In genomic region chr1:55725378-55725777, GRCh38 we compare ENCODE assay signal across 25 cellular contexts.
DNase-seq lines count a peak whose midpoint lies in the region; ATAC-seq, FAIRE-seq and TF ChIP-seq lines count a peak whose summit lies in the region.
"Had no signal": no experiment of that assay in that cellular context is flagged by ENCODE, and none has a peak within 500 bp of the region (broad histone marks: within the 10 kb centered on the region; RNA-seq: fewer than 3 reads in every experiment).

No MANE protein-coding gene starts in this region.

- H3K4me1 ChIP-seq in ACC112 (ENCODE audit: control insufficient read depth, insufficient read depth, low read length, unreplicated experiment) (peaks cover 51% of the 10 kb centered on the region), astrocyte (ENCODE audit: insufficient read depth, low read length) (peaks cover 36% of the 10 kb centered on the region), prostate gland (replicated peaks) (no peaks in the 10 kb centered on the region)
- H3K4me1 ChIP-seq: pancreas, right lobe of liver had no signal

- TF ChIP-seq CTCF in astrocyte (IDR thresholded peaks at IDR 0.05; ENCODE audit: insufficient read depth, low read depth, low read length) (no peak), prostate gland (IDR thresholded peaks at IDR 0.05) (no peak)

- H3K9me3 ChIP-seq in MG63: no peaks in the 10 kb centered on the region
- no peaks in the 10 kb centered on the region for H3K9me3 ChIP-seq in astrocyte (ENCODE audit: insufficient read depth, low read depth, low read length)
- no peaks in the 10 kb centered on the region for H3K9me3 ChIP-seq in prostate gland
- H3K9me3 ChIP-seq: pancreas, right lobe of liver had no signal

- no peak for ATAC-seq in HG03520 (IDR thresholded peaks at IDR 0.05; ENCODE audit: unreplicated experiment)
- ATAC-seq in Right ventricle myocardium inferior: no peak
- ATAC-seq: naive thymus-derived CD4-positive, alpha-beta T cell; pancreas; right lobe of liver; T-helper 17 cell had no signal

- H3K27ac ChIP-seq in ACC112 (ENCODE audit: low read depth, low read length): peak overlapping the region; percentile 96
- H3K27ac ChIP-seq in astrocyte (ENCODE audit: low read depth, low read length): peak overlapping the region; percentile 56
- no peak overlapping the region for H3K27ac ChIP-seq in prostate gland
- H3K27ac ChIP-seq: C4-2B, pancreas, right lobe of liver, WERI-Rb-1 had no signal

- no peaks in the 10 kb centered on the region for H3K36me3 Mint-ChIP-seq in astrocyte (ENCODE audit: low read depth, unreplicated experiment)
- H3K36me3 Mint-ChIP-seq: activated naive CD8-positive, alpha-beta T cell treated with anti-CD3 and anti-CD28 coated beads, Interleukin-2, amount 10 ng/mL, durations not matched to agents 7 days and 5 days; memory B cell; naive thymus-derived CD4-positive, alpha-beta T cell had no signal

- H3K9me3 Mint-ChIP-seq in astrocyte (ENCODE audit: unreplicated experiment): peaks cover 4% of the 10 kb centered on the region
- H3K9me3 Mint-ChIP-seq: activated naive CD8-positive, alpha-beta T cell treated with anti-CD3 and anti-CD28 coated beads, Interleukin-2, amount 10 ng/mL, durations not matched to agents 7 days and 5 days; dendritic cell treated with granulocyte-macrophage colony-stimulating factor and Interleukin-4, amounts not matched to agents 40 ng/mL and 50 ng/mL, for 4 days had no signal

- DNase-seq in MG63: peak; percentile 30
- peak; percentile 52 for DNase-seq in astrocyte (ENCODE audit: low read depth)
- peak; percentile 22 for DNase-seq in hepatic stellate cell (ENCODE audit: low spot score)
- DNase-seq in DMS79 treated with DMSO at 0.1 percent for 48 hours (lab: John Stamatoyannopoulos, UW): no peak
- DNase-seq in prostate gland (ENCODE audit: low spot score): no peak
- no peak for DNase-seq in Right ventricle myocardium inferior (ENCODE audit: missing footprints)
- DNase-seq: activated CD4-positive, alpha-beta T cell treated with anti-CD3 and anti-CD28 coated beads, Interleukin-2, amount 50 U/mL, for 1 hour; activated CD8-positive, alpha-beta memory T cell treated with anti-CD3 and anti-CD28 coated beads, Interleukin-2, amount 50 U/mL, for 4 hours; activated naive CD8-positive, alpha-beta T cell treated with anti-CD3 and anti-CD28 coated beads, Interleukin-2, amount 10 ng/mL, durations not matched to agents 7 days and 5 days; naive thymus-derived CD4-positive, alpha-beta T cell; NCI-H146; NCI-H2171 treated with DMSO at 0.1 percent for 48 hours; NCI-H526 treated with DMSO at 0.1 percent for 48 hours; pancreas; right lobe of liver; substantia nigra; T-helper 17 cell; WERI-Rb-1 had no signal

- H3K27me3 Mint-ChIP-seq in astrocyte (ENCODE audit: low read depth, unreplicated experiment): peaks cover 5% of the 10 kb centered on the region
- H3K27me3 Mint-ChIP-seq: activated naive CD8-positive, alpha-beta T cell treated with anti-CD3 and anti-CD28 coated beads, Interleukin-2, amount 10 ng/mL, durations not matched to agents 7 days and 5 days; T-helper 17 cell had no signal

- no peak overlapping the region for H3K27ac Mint-ChIP-seq in astrocyte (ENCODE audit: unreplicated experiment)
- H3K27ac Mint-ChIP-seq: activated naive CD8-positive, alpha-beta T cell treated with anti-CD3 and anti-CD28 coated beads, Interleukin-2, amount 10 ng/mL, durations not matched to agents 7 days and 5 days; dendritic cell treated with granulocyte-macrophage colony-stimulating factor and Interleukin-4, amounts not matched to agents 40 ng/mL and 50 ng/mL, for 4 days; memory B cell; naive thymus-derived CD4-positive, alpha-beta T cell; T-helper 17 cell had no signal

- WGBS in prostate gland: 100% methylated on average over 1 of the region's 1 CpG

- FAIRE-seq in astrocyte (lab: Jason Lieb, UNC): no peak
- FAIRE-seq: frontal cortex, keratinocyte, pancreas had no signal

- no peaks in the 10 kb centered on the region for H3K79me2 ChIP-seq in ACC112 (ENCODE audit: control insufficient read depth, insufficient read depth, low read length, unreplicated experiment)
- no peaks in the 10 kb centered on the region for H3K79me2 ChIP-seq in astrocyte (ENCODE audit: insufficient read depth, low read length)

- H2AFZ ChIP-seq in ACC112 (ENCODE audit: low read length, unreplicated experiment) (no peak overlapping the region), astrocyte (ENCODE audit: low read depth, low read length) (no peak overlapping the region)

- peak overlapping the region; percentile 19 for H3K9ac ChIP-seq in astrocyte (ENCODE audit: low read length)

- no peaks in the 10 kb centered on the region for H3K27me3 ChIP-seq in ACC112 (ENCODE audit: insufficient read depth, low read length)
- no peaks in the 10 kb centered on the region for H3K27me3 ChIP-seq in MG63
- no peaks in the 10 kb centered on the region for H3K27me3 ChIP-seq in astrocyte (ENCODE audit: insufficient read depth, low read length)
- no peaks in the 10 kb centered on the region for H3K27me3 ChIP-seq in prostate gland (replicated peaks; ENCODE audit: insufficient read depth)
- H3K27me3 ChIP-seq: pancreas, right lobe of liver had no signal

- H4K20me1 ChIP-seq in astrocyte (ENCODE audit: insufficient read depth, low read length): no peaks in the 10 kb centered on the region

- no peaks in the 10 kb centered on the region for H3K36me3 ChIP-seq in ACC112 (ENCODE audit: insufficient read depth, low read length)
- no peaks in the 10 kb centered on the region for H3K36me3 ChIP-seq in MG63
- no peaks in the 10 kb centered on the region for H3K36me3 ChIP-seq in astrocyte (ENCODE audit: insufficient read depth, low read length)
- H3K36me3 ChIP-seq in prostate gland: no peaks in the 10 kb centered on the region
- H3K36me3 ChIP-seq: pancreas, right lobe of liver, WERI-Rb-1 had no signal

- H3K4me1 Mint-ChIP-seq in astrocyte (ENCODE audit: low read depth, unreplicated experiment): peaks cover 3% of the 10 kb centered on the region
- H3K4me1 Mint-ChIP-seq: activated naive CD8-positive, alpha-beta T cell treated with anti-CD3 and anti-CD28 coated beads, Interleukin-2, amount 10 ng/mL, durations not matched to agents 7 days and 5 days; memory B cell; T-helper 17 cell had no signal

- intact Hi-C loops in prostate gland (cut with DNase I) (no loop called here), Right ventricle myocardium inferior (cut with DNase I) (no loop called here)

- H3K4me3 ChIP-seq in ACC112 (ENCODE audit: low read depth, low read length) (no peak overlapping the region), MG63 (no peak overlapping the region), astrocyte (ENCODE audit: insufficient read depth, low read depth, low read length) (no peak overlapping the region), prostate gland (no peak overlapping the region)
- H3K4me3 ChIP-seq: pancreas, right lobe of liver had no signal

- H3K4me2 ChIP-seq in astrocyte (ENCODE audit: low read length): peak overlapping the region; percentile 26

- no peak overlapping the region for H3K4me3 Mint-ChIP-seq in astrocyte (ENCODE audit: unreplicated experiment)
- H3K4me3 Mint-ChIP-seq: activated naive CD8-positive, alpha-beta T cell treated with anti-CD3 and anti-CD28 coated beads, Interleukin-2, amount 10 ng/mL, durations not matched to agents 7 days and 5 days; dendritic cell treated with granulocyte-macrophage colony-stimulating factor and Interleukin-4, amounts not matched to agents 40 ng/mL and 50 ng/mL, for 4 days; memory B cell; naive thymus-derived CD4-positive, alpha-beta T cell; T-helper 17 cell had no signal

- no peak for TF ChIP-seq POLR2A in prostate gland (IDR thresholded peaks at IDR 0.05)

Comparison
In these comparisons a context has a peak if more than half of its experiments do, and no peak if none do; other contexts are left out.
1. H3K27ac ChIP-seq: peak in ACC112 (single experiment) and astrocyte (single experiment); none in prostate gland (0 of 2).
2. DNase-seq: peak in MG63 (single experiment), astrocyte (single experiment) and hepatic stellate cell (single experiment); none in DMS79 treated with DMSO at 0.1 percent for 48 hours (single experiment), prostate gland (single experiment) and Right ventricle myocardium inferior (single experiment).